Comparison of ENCODE assay signal across 8 cellular contexts in genomic region chr17:81387235-81388060, GRCh38. TPM values are rescaled to one million over a fixed set of nuclear protein-coding genes. Genes with fewer than 3 reads are reported as not detected.
A peak's percentile ranks its signal among the peaks of the same experiment; 100 is the strongest.
DNase-seq lines count a peak whose midpoint lies in the region; ATAC-seq and TF ChIP-seq lines count a peak whose summit lies in the region.

No MANE protein-coding gene starts in this region.

- ATAC-seq in left lung (peak; percentile 39), GM19328 (IDR thresholded peaks at IDR 0.05; ENCODE audit: unreplicated experiment) (no peak)

- H3K27ac ChIP-seq in left lung: peak overlapping the region; percentile 89 to 92

- no peak for TF ChIP-seq CTCF in choroid plexus epithelial cell (conservative IDR thresholded peaks at IDR 0.05; ENCODE audit: low read depth, low read length)
- no peak for TF ChIP-seq CTCF in left lung (IDR thresholded peaks at IDR 0.05)

- H3K4me1 ChIP-seq in left lung: peaks cover 30 to 55% of the 10 kb centered on the region in 2 donors

- in situ Hi-C loops in SK-MEL-5 (cut with HindIII; ENCODE audit: low pct_unique_long_range_greater_than_20kb, low sequenced_read_pairs): no loop called here

- no peaks in the 10 kb centered on the region for H3K9me3 ChIP-seq in left lung

- no peaks in the 10 kb centered on the region for H3K36me3 ChIP-seq in left lung

- peaks cover 0 to 68% of the 10 kb centered on the region in 2 donors for H3K27me3 ChIP-seq in left lung

- intact Hi-C loops in left lung (cut with DNase I): no loop called here

- DNase-seq in DMS 273 (lab: John Stamatoyannopoulos, UW; ENCODE audit: unreplicated experiment): peak; percentile 74
- DNase-seq in DMS 273 treated with DMSO at 0.1 percent for 48 hours (lab: John Stamatoyannopoulos, UW): no peak
- DNase-seq in SK-MEL-5 (ENCODE audit: low read depth, low spot score): peak; percentile 94
- DNase-seq in choroid plexus epithelial cell (ENCODE audit: low read depth): peak; percentile 38
- DNase-seq in left lung: no peak
- peak; percentile 41 to 50 for DNase-seq in stimulated activated CD4-positive, alpha-beta T cell treated with anti-CD3 and anti-CD28 coated beads, Interleukin-2, amount 100 ng/mL, for 48 hours
- DNase-seq in GF-D8 (lab: John Stamatoyannopoulos, UW): no peak

- peak overlapping the region; percentile 74 for H3K4me3 ChIP-seq in choroid plexus epithelial cell (ENCODE audit: low read depth, low read length)
- peak overlapping the region; percentile 56 to 65 for H3K4me3 ChIP-seq in left lung

RNA-seq across cellular contexts. Expression of gene BAHCC1, which starts 7.8 kb away (rescaled TPM):
- 15.4 and 19.1 TPM in 2 replicates for total RNA-seq in SK-MEL-5 (2014; rRNA removed; shearing (Covaris generic))
- 64.9 and 83.0 TPM in 2 replicates for polyA plus RNA-seq in SK-MEL-5 (2015; cell fraction: cytosol; rRNA removed)
- polyA plus RNA-seq in SK-MEL-5 (2015; cell fraction: nucleus; rRNA removed): 202 and 203 TPM in 2 replicates
- 10 to 100 TPM; 13.6 to 19.8 TPM for total RNA-seq in left lung

Comparison
In these comparisons a context has a peak if more than half of its experiments do, and no peak if none do; other contexts are left out.
1. DNase-seq: peak in DMS 273 (single experiment), SK-MEL-5 (single experiment), choroid plexus epithelial cell (single experiment) and stimulated activated CD4-positive, alpha-beta T cell treated with anti-CD3 and anti-CD28 coated beads, Interleukin-2, amount 100 ng/mL, for 48 hours (2 of 2); none in DMS 273 treated with DMSO at 0.1 percent for 48 hours (single experiment), left lung (0 of 2) and GF-D8 (single experiment).